30 cellular contexts compared by ENCODE assay signal in the genomic region with DNA sequence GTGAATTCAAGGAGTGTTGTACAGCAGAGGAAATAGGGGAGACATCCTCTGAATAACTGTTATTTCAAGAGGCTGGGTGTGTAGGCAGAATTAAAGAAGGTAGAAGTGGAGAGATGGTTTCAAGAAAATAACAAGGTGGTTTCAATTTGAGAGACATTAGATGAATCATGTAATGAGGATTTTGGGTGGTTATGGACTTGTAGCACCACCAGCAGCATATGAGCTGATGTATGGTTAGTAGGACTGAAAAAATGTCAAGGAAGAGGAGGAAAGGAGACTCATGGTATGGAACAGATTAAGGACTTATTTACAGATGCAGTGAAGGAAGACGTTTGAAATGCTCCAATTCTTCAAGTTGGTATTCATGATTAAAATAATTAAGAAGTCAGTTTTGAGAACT.
"Had no signal": no experiment of that assay in that cellular context is flagged by ENCODE, and none has a peak within 500 bp of the region (broad histone marks: within the 10 kb centered on the region; RNA-seq: fewer than 3 reads in every experiment).

No MANE protein-coding gene starts in this region.

- H3K9me3 Mint-ChIP-seq: type B pancreatic cell had no signal

- DNase-seq: colonic mucosa; effector CD8-positive, alpha-beta T cell; endodermal cell; esophagus squamous epithelium; foreskin melanocyte; glutamatergic neuron; heart right ventricle; hippocampal formation; left cardiac atrium; left lung; mesenchymal stem cell; mucosa of descending colon; naive B cell; stimulated activated CD4-positive, alpha-beta T cell treated with anti-CD3 and anti-CD28 coated beads, Interleukin-12 subunit alpha, Interleukin-12 subunit beta, amount 100 ng/mL, for 4 hours; stimulated activated CD4-positive, alpha-beta T cell treated with anti-CD3 and anti-CD28 coated beads, Interleukin-1b, Interleukin-23, amount 100 ng/mL, for 48 hours; stimulated activated CD4-positive, alpha-beta T cell treated with anti-CD3 and anti-CD28 coated beads, Interleukin-4, amount 100 ng/mL, for 1 hour; stimulated activated CD8-positive, alpha-beta memory T cell treated with anti-CD3 and anti-CD28 coated beads, Interleukin-4, amount 100 ng/mL, for 48 hours; stimulated activated naive CD4-positive, alpha-beta T cell; substantia nigra; testis; tibial artery had no signal

- H3K27me3 Mint-ChIP-seq: dendritic cell treated with granulocyte-macrophage colony-stimulating factor and Interleukin-4, amounts not matched to agents 40 ng/mL and 50 ng/mL, for 4 days; naive B cell; natural killer cell treated with Interleukin-12 subunit alpha and Interleukin-12 subunit beta and Interleukin-15 and Interleukin-18, amount 100 ng/mL, for 72 hours; type B pancreatic cell had no signal

- H3K27ac Mint-ChIP-seq: dendritic cell treated with granulocyte-macrophage colony-stimulating factor and Interleukin-4, amounts not matched to agents 40 ng/mL and 50 ng/mL, for 4 days; endodermal cell; mesothelial cell of epicardium; natural killer cell treated with Interleukin-12 subunit alpha and Interleukin-12 subunit beta and Interleukin-15 and Interleukin-18, amount 100 ng/mL, for 72 hours; type B pancreatic cell had no signal

- H3K4me3 Mint-ChIP-seq: dendritic cell treated with granulocyte-macrophage colony-stimulating factor and Interleukin-4, amounts not matched to agents 40 ng/mL and 50 ng/mL, for 4 days; endodermal cell; mesothelial cell of epicardium; naive B cell; natural killer cell treated with Interleukin-12 subunit alpha and Interleukin-12 subunit beta and Interleukin-15 and Interleukin-18, amount 100 ng/mL, for 72 hours; neural crest cell; type B pancreatic cell had no signal

- ATAC-seq: heart right ventricle; left cardiac atrium; left lung; mucosa of descending colon; natural killer cell treated with Interleukin-12 subunit alpha and Interleukin-12 subunit beta and Interleukin-15 and Interleukin-18, amount 100 ng/mL, for 72 hours; sciatic nerve had no signal

- H3K4me3 ChIP-seq: colonic mucosa, esophagus squamous epithelium, heart right ventricle, left lung, mucosa of descending colon, prostate gland, right atrium auricular region, smooth muscle cell, testis, tibial artery had no signal

- H3K4me1 Mint-ChIP-seq: mesothelial cell of epicardium had no signal
